In the genomic region with DNA sequence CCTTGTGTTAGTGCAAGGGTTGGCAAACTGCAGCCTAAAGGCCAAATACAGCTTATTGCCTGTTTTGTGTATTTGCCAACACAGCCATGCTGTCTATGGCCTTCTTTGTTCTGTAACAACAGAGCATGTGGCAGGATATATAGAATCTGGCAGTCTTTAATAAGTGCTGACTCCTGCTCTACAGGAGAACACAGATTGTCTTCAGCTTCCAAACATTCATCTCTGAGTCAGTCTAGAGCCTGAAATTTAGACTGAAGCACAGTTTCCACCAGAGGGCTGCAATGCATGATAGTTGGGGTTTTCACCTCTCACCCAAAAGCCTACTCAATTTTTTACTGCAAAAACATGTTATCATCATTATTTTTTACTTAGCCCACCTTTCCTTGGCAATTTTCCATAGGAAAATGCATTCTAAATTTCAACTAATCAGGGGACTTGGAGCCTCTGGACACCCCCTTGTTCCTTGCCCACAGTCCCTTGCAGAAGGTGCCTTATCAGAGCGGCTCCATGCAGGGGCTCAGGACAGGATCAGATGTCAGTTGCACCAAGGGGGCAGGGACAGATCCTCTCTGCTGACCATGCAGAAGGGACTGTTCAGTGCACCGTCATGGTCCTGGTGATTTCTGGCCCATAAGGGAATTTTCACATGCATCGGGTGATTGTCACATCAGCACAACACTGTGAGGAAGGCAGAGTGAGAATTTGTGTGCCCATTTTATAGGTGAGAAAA, we compare ENCODE assay signal across 16 cellular contexts. TPM values are rescaled to one million over a fixed set of nuclear protein-coding genes. Genes with fewer than 3 reads are reported as not detected.
DNase-seq lines count a peak whose midpoint lies in the region; ATAC-seq and TF ChIP-seq lines count a peak whose summit lies in the region.
"Had no signal": no experiment of that assay in that cellular context is flagged by ENCODE, and none has a peak within 500 bp of the region (broad histone marks: within the 10 kb centered on the region; RNA-seq: fewer than 3 reads in every experiment).

No MANE protein-coding gene starts in this region.

- H4K20me1 ChIP-seq in IMR-90 (ENCODE audit: insufficient read depth, low read length): no peaks in the 10 kb centered on the region

- H3K4ac ChIP-seq in IMR-90 (ENCODE audit: low read depth, low read length): no peak overlapping the region

- BruUV-seq in IMR-90 (replicated peaks; lab: Mats Ljungman, UMichigan): no TSS peak

- no peaks in the 10 kb centered on the region for H3K4me1 ChIP-seq in IMR-90 (ENCODE audit: control insufficient read depth, insufficient read depth, low read length)
- H3K4me1 ChIP-seq in colonic mucosa: no peaks in the 10 kb centered on the region
- peaks cover 0 to 5% (median 0%) of the 10 kb centered on the region in 4 donors for H3K4me1 ChIP-seq in upper lobe of left lung

- H3K9ac ChIP-seq in IMR-90 (ENCODE audit: low read depth, low read length) (no peak overlapping the region), colonic mucosa (ENCODE audit: low read depth in 2 of 2, low read length in 2 of 2) (peak overlapping the region; percentile 4 to 14)
- H3K9ac ChIP-seq: KMS-11 had no signal

- no peaks in the 10 kb centered on the region for H3K9me3 Mint-ChIP-seq in stimulated activated naive CD8-positive, alpha-beta T cell treated with anti-CD3 and anti-CD28 coated beads, Interleukin-15, Interleukin-2, amounts not matched to agents 100 ng/mL and 50 ng/mL, for 24 hours
- H3K9me3 Mint-ChIP-seq in stimulated activated memory B cell treated with anti-CD40 and anti-IgM and Interleukin-4, amounts not matched to agents 10 μg/mL and 1 μg/mL and 100 μg/mL, for 72 hours: peaks cover 6% of the 10 kb centered on the region

- no peak for TF ChIP-seq POLR2A in IMR-90 (IDR thresholded peaks at IDR 0.05; ENCODE audit: low read depth, low read length)
- no peak for TF ChIP-seq POLR2A in upper lobe of left lung (IDR thresholded peaks at IDR 0.05)

- H3K27me3 ChIP-seq in IMR-90 (ENCODE audit: control insufficient read depth, insufficient read depth, low read length) (peaks cover 7% of the 10 kb centered on the region), colonic mucosa (no peaks in the 10 kb centered on the region), upper lobe of left lung (no peaks in the 10 kb centered on the region)

- no peaks in the 10 kb centered on the region for H3K9me1 ChIP-seq in IMR-90 (ENCODE audit: insufficient read depth, low read length)

- H3K23ac ChIP-seq in IMR-90 (ENCODE audit: low read depth, low read length): no peak overlapping the region

- H3K4me3 ChIP-seq in IMR-90 (ENCODE audit: insufficient read depth, low read depth, low read length) (no peak overlapping the region), colonic mucosa (no peak overlapping the region), upper lobe of left lung (no peak overlapping the region)
- H3K4me3 ChIP-seq: PC-9, SK-N-MC had no signal

- TF ChIP-seq RAD21 in IMR-90 (IDR thresholded peaks at IDR 0.05; ENCODE audit: low read length): no peak

- no peak overlapping the region for H2BK5ac ChIP-seq in IMR-90 (ENCODE audit: low read depth, low read length, poor library complexity, severe bottlenecking)

- H3K36me3 Mint-ChIP-seq in stimulated activated naive CD8-positive, alpha-beta T cell treated with anti-CD3 and anti-CD28 coated beads, Interleukin-15, Interleukin-2, amounts not matched to agents 100 ng/mL and 50 ng/mL, for 24 hours (ENCODE audit: low read depth): no peaks in the 10 kb centered on the region
- no peaks in the 10 kb centered on the region for H3K36me3 Mint-ChIP-seq in stimulated activated memory B cell treated with anti-CD40 and anti-IgM and Interleukin-4, amounts not matched to agents 10 μg/mL and 1 μg/mL and 100 μg/mL, for 72 hours

- TF ChIP-seq EP300 in upper lobe of left lung (IDR thresholded peaks at IDR 0.05): no peak

- in situ Hi-C loops in IMR-90 (cut with MboI; ENCODE audit: low sequenced_read_pairs): no loop called here

- no peak overlapping the region for H2AK9ac ChIP-seq in IMR-90 (replicated peaks; ENCODE audit: low read depth, low read length, poor library complexity)

- no peak overlapping the region for H4K91ac ChIP-seq in IMR-90 (ENCODE audit: insufficient read depth, low read depth, low read length)

- no peaks in the 10 kb centered on the region for H3K36me3 ChIP-seq in IMR-90 (ENCODE audit: control insufficient read depth, insufficient read depth, low read length)
- H3K36me3 ChIP-seq in colonic mucosa: no peaks in the 10 kb centered on the region
- H3K36me3 ChIP-seq in upper lobe of left lung: no peaks in the 10 kb centered on the region

- H3K9me3 ChIP-seq in IMR-90 (ENCODE audit: control insufficient read depth, insufficient read depth, low read length) (peaks cover 5% of the 10 kb centered on the region; the same call in 1 of the 2 replicates), colonic mucosa (no peaks in the 10 kb centered on the region), upper lobe of left lung (no peaks in the 10 kb centered on the region)

- ATAC-seq in IMR-90 (ENCODE audit: low read depth): no peak
- no peak for ATAC-seq in upper lobe of left lung (ENCODE audit: low FRiP score in 2 of 2)
- no peak for ATAC-seq in stimulated activated memory B cell treated with anti-CD40 and anti-IgM and Interleukin-4, amounts not matched to agents 10 μg/mL and 1 μg/mL and 100 μg/mL, for 72 hours

- H2AFZ ChIP-seq in IMR-90 (replicated peaks; ENCODE audit: low read length, poor library complexity): peak overlapping the region; percentile 35
- H2AFZ ChIP-seq: PC-9 had no signal

- peak overlapping the region; percentile 37 for H3K27ac Mint-ChIP-seq in stimulated activated naive CD8-positive, alpha-beta T cell treated with anti-CD3 and anti-CD28 coated beads, Interleukin-15, Interleukin-2, amounts not matched to agents 100 ng/mL and 50 ng/mL, for 24 hours
- no peak overlapping the region for H3K27ac Mint-ChIP-seq in stimulated activated memory B cell treated with anti-CD40 and anti-IgM and Interleukin-4, amounts not matched to agents 10 μg/mL and 1 μg/mL and 100 μg/mL, for 72 hours

- WGBS in IMR-90 (ENCODE audit: extremely low coverage in 2 of 2, insufficient read length in 1 of 2), 2 experiments: no CpG with 5 or more reads among the region's 3 CpGs
- 81 to 93% methylated on average over 3 of the region's 3 CpGs for WGBS in upper lobe of left lung, 2 donors

- intact Hi-C loops in IMR-90 (cut with micrococcal nuclease): no loop called here
- intact Hi-C loops in colonic mucosa (cut with DNase I): no loop called here

- DNase-seq in NK-92 treated with Interleukin-12 subunit alpha and Interleukin-12 subunit beta, amount 100 ng/mL, for 24 hours (lab: John Stamatoyannopoulos, UW): peak; percentile 10
- DNase-seq in NK-92 (lab: John Stamatoyannopoulos, UW; ENCODE audit: unreplicated experiment) (no peak), IMR-90 (no peak), colonic mucosa (no peak), upper lobe of left lung (no peak)
- no peak for DNase-seq in activated CD4-positive, alpha-beta T cell treated with anti-CD3 and anti-CD28 coated beads, Interleukin-2, amount 50 U/mL, for 1 hour
- DNase-seq: DMS53, NCI-H1092, NCI-H69, PC-9 had no signal

- no peak overlapping the region for H3K56ac ChIP-seq in IMR-90 (ENCODE audit: extremely low read depth, insufficient read depth, low read length)

- no peak overlapping the region for H3K18ac ChIP-seq in IMR-90 (ENCODE audit: low read depth, low read length)

- peaks cover 7% of the 10 kb centered on the region for H3K27me3 Mint-ChIP-seq in stimulated activated naive CD8-positive, alpha-beta T cell treated with anti-CD3 and anti-CD28 coated beads, Interleukin-15, Interleukin-2, amounts not matched to agents 100 ng/mL and 50 ng/mL, for 24 hours
- H3K27me3 Mint-ChIP-seq in stimulated activated memory B cell treated with anti-CD40 and anti-IgM and Interleukin-4, amounts not matched to agents 10 μg/mL and 1 μg/mL and 100 μg/mL, for 72 hours: peaks cover 18% of the 10 kb centered on the region

- no peak overlapping the region for H4K5ac ChIP-seq in IMR-90 (ENCODE audit: low read depth, low read length)

- dilution Hi-C loops in IMR-90 (cut with HindIII; ENCODE audit: low sequenced_read_pairs, unreplicated experiment): no loop called here

- 0 out of 2 replicates have a peak overlapping the region, but pooled peaks have one; percentile 8 for H3K14ac ChIP-seq in IMR-90 (replicated peaks; ENCODE audit: low read depth, low read length)

- POLR2A ChIA-PET in IMR-90 (lab: Charles Lee; ENCODE audit: unreplicated experiment): interaction anchor here (0.7 kb wide), 1 partner anchor 29 kb away, joined by 3 read pairs; no protein-coding TSS in a partner anchor

- no peak overlapping the region for H3K4me2 ChIP-seq in IMR-90 (ENCODE audit: low read depth, low read length)
- H3K4me2 ChIP-seq: KMS-11, PC-9 had no signal

- no peak overlapping the region for H2BK15ac ChIP-seq in IMR-90 (ENCODE audit: low read depth, low read length)

- no peak overlapping the region for H3K4me3 Mint-ChIP-seq in stimulated activated naive CD8-positive, alpha-beta T cell treated with anti-CD3 and anti-CD28 coated beads, Interleukin-15, Interleukin-2, amounts not matched to agents 100 ng/mL and 50 ng/mL, for 24 hours
- H3K4me3 Mint-ChIP-seq in stimulated activated memory B cell treated with anti-CD40 and anti-IgM and Interleukin-4, amounts not matched to agents 10 μg/mL and 1 μg/mL and 100 μg/mL, for 72 hours: no peak overlapping the region

- CTCF ChIA-PET in IMR-90 (lab: Yijun Ruan, JAX): no interaction called here

- TF ChIP-seq CTCF in IMR-90 (conservative IDR thresholded peaks at IDR 0.05; ENCODE audit: low read depth, low read length): no peak
- no peak for TF ChIP-seq CTCF in colonic mucosa (IDR thresholded peaks at IDR 0.05)
- no peak for TF ChIP-seq CTCF in upper lobe of left lung (IDR thresholded peaks at IDR 0.05)

- H3K4me1 Mint-ChIP-seq in stimulated activated naive CD8-positive, alpha-beta T cell treated with anti-CD3 and anti-CD28 coated beads, Interleukin-15, Interleukin-2, amounts not matched to agents 100 ng/mL and 50 ng/mL, for 24 hours (ENCODE audit: low read depth): peaks cover 7% of the 10 kb centered on the region
- H3K4me1 Mint-ChIP-seq in stimulated activated memory B cell treated with anti-CD40 and anti-IgM and Interleukin-4, amounts not matched to agents 10 μg/mL and 1 μg/mL and 100 μg/mL, for 72 hours: peaks cover 12% of the 10 kb centered on the region

- H2BK20ac ChIP-seq in IMR-90 (ENCODE audit: low read depth, low read length): no peak overlapping the region

- no peaks in the 10 kb centered on the region for H3K79me1 ChIP-seq in IMR-90 (ENCODE audit: low read depth in 1 of 2, low read length in 2 of 2)

- H4K8ac ChIP-seq in IMR-90 (ENCODE audit: low read depth in 2 of 2, low read length in 2 of 2): no peak overlapping the region

- H2BK120ac ChIP-seq in IMR-90 (ENCODE audit: low read depth, low read length): no peak overlapping the region

- H2AK5ac ChIP-seq in IMR-90 (ENCODE audit: low read depth, low read length): no peak overlapping the region

- H3K27ac ChIP-seq in IMR-90 (ENCODE audit: insufficient read depth, low read length) (no peak overlapping the region), colonic mucosa (no peak overlapping the region), upper lobe of left lung (no peak overlapping the region)
- H3K27ac ChIP-seq: KMS-11, PC-9, SK-N-MC had no signal

RNA-seq across cellular contexts. Expression of gene IL37, which starts 12.4 kb away (rescaled TPM):
- not detected in 2 replicates for total RNA-seq in IMR-90 (2012; rRNA removed)
- polyA plus RNA-seq in IMR-90 (2012; rRNA removed): 0.15 TPM in 1 of 2 replicates, not detected in the other
- not detected in 2 replicates for polyA plus RNA-seq in IMR-90 (2012; cell fraction: cytosol; rRNA removed)
- 0.21 and 0.85 TPM in 2 replicates for polyA plus RNA-seq in IMR-90 (2012; cell fraction: nucleus; rRNA removed; ENCODE audit: low replicate concordance)
- under 1 TPM in 1 of 2 donors, not detected in 1; 0.99 TPM for total RNA-seq in colonic mucosa
- total RNA-seq in upper lobe of left lung: under 1 TPM in 1 of 6 donors, not detected in 5; 0.37 TPM
- total RNA-seq: H1, MCF 10A had no signal

RNA-seq across cellular contexts. Expression of gene IL36G, which starts 54.4 kb away (rescaled TPM):
- not detected in 2 replicates for total RNA-seq in IMR-90 (2012; rRNA removed)
- polyA plus RNA-seq in IMR-90 (2012; rRNA removed): not detected in 2 replicates
- not detected in 2 replicates for polyA plus RNA-seq in IMR-90 (2012; cell fraction: cytosol; rRNA removed)
- not detected in 2 replicates for polyA plus RNA-seq in IMR-90 (2012; cell fraction: nucleus; rRNA removed; ENCODE audit: low replicate concordance)
- total RNA-seq in colonic mucosa: under 1 TPM; 0.40 to 0.69 TPM
- not detected for total RNA-seq in upper lobe of left lung
- total RNA-seq: H1, MCF 10A, PC-9 had no signal
